1 cellular context compared by ENCODE assay signal in genomic region chr19:34265221-34265650, GRCh38.
TF ChIP-seq lines count a peak whose summit lies in the region.

No MANE protein-coding gene starts in this region.

TF ChIP-seq in HEK293, 187 proteins besides CTCF, POLR2A, EP300 and RAD21 (continued from another document):
- TF ChIP-seq ZNF398 (tag by site-specific recombination; IDR thresholded peaks at IDR 0.05) (no peak), TSHZ1 (tag by site-specific recombination; IDR thresholded peaks at IDR 0.05; ENCODE audit: borderline replicate concordance) (no peak), ZNF433 (tag by site-specific recombination; IDR thresholded peaks at IDR 0.05; ENCODE audit: low read depth) (no peak), ZNF350 (tag by site-specific recombination; IDR thresholded peaks at IDR 0.05) (no peak), KLF1 (tag by site-specific recombination; IDR thresholded peaks at IDR 0.05) (peak; percentile 40; the same call in 1 of the 2 replicates), ZNF121 (tag by site-specific recombination; IDR thresholded peaks at IDR 0.05) (no peak), ZNF211 (tag by site-specific recombination; IDR thresholded peaks at IDR 0.05; ENCODE audit: low read depth) (no peak), ZNF132 (tag by site-specific recombination; IDR thresholded peaks at IDR 0.05; ENCODE audit: borderline replicate concordance) (no peak), ZBTB49 (tag by site-specific recombination; IDR thresholded peaks at IDR 0.05; ENCODE audit: low read depth) (no peak), ZNF600 (tag by site-specific recombination; IDR thresholded peaks at IDR 0.05) (peak; percentile 44; the same call in 1 of the 2 replicates), ZBTB1 (tag by site-specific recombination; IDR thresholded peaks at IDR 0.05) (no peak), ZIC2 (tag by site-specific recombination; IDR thresholded peaks at IDR 0.05) (no peak)
TF ChIP-seq in HEK293: peak in this region for 8.
